8 cellular contexts compared by ENCODE assay signal in genomic region chr14:59187802-59188460, GRCh38. TPM values are rescaled to one million over a fixed set of nuclear protein-coding genes. Genes with fewer than 3 reads are reported as not detected.
DNase-seq lines count a peak whose midpoint lies in the region; ATAC-seq, FAIRE-seq and TF ChIP-seq lines count a peak whose summit lies in the region.

No MANE protein-coding gene starts in this region.

- H3K27ac Mint-ChIP-seq in activated T-cell treated with anti-CD3 and anti-CD28 coated beads, Interleukin-2, amount 50 U/mL, for 24 hours: peak overlapping the region; percentile 87

- intact Hi-C loops in A673 (cut with micrococcal nuclease; ENCODE audit: unreplicated experiment): no loop called here
- intact Hi-C loops in ovary (cut with DNase I): loop anchor here in 2 of 4 donors (2.0 to 10.0 kb wide), 2 partner anchors 59 to 147 kb away; no protein-coding TSS in a partner anchor

- TF ChIP-seq EP300 in ovary (IDR thresholded peaks at IDR 0.05): no peak

- H3K4me3 Mint-ChIP-seq in activated T-cell treated with anti-CD3 and anti-CD28 coated beads, Interleukin-2, amount 50 U/mL, for 24 hours: peak overlapping the region; percentile 90

- H3K4me1 ChIP-seq in A673 (ENCODE audit: insufficient read depth, low read length, poor library complexity, severe bottlenecking) (no peaks in the 10 kb centered on the region), ovary (ENCODE audit: insufficient read depth) (peaks cover 8% of the 10 kb centered on the region)

- H3K36me3 Mint-ChIP-seq in activated T-cell treated with anti-CD3 and anti-CD28 coated beads, Interleukin-2, amount 50 U/mL, for 24 hours (ENCODE audit: low read depth): peaks cover 6% of the 10 kb centered on the region

- TF ChIP-seq CTCF in A673 (conservative IDR thresholded peaks at IDR 0.05; ENCODE audit: low read depth, low read length) (no peak), foreskin fibroblast (IDR thresholded peaks at IDR 0.05; ENCODE audit: low read depth, low read length) (no peak), ovary (IDR thresholded peaks at IDR 0.05) (no peak)

- H3K4me3 ChIP-seq in A673 (ENCODE audit: low read depth, low read length, poor library complexity, severe bottlenecking): peak overlapping the region; percentile 87
- peak overlapping the region; percentile 87 to 89 for H3K4me3 ChIP-seq in foreskin fibroblast (ENCODE audit: low read depth in 1 of 2, low read length in 2 of 2)
- peak overlapping the region; percentile 69 for H3K4me3 ChIP-seq in ovary

- H3K9me3 Mint-ChIP-seq in activated T-cell treated with anti-CD3 and anti-CD28 coated beads, Interleukin-2, amount 50 U/mL, for 24 hours: no peaks in the 10 kb centered on the region

- no peak for FAIRE-seq in urothelium cell line (lab: Jason Lieb, UNC)

- no peaks in the 10 kb centered on the region for H3K9me3 ChIP-seq in A673 (ENCODE audit: low read depth, low read length, poor library complexity, severe bottlenecking)
- no peaks in the 10 kb centered on the region for H3K9me3 ChIP-seq in ovary

- peaks cover 12% of the 10 kb centered on the region for H3K27me3 Mint-ChIP-seq in activated T-cell treated with anti-CD3 and anti-CD28 coated beads, Interleukin-2, amount 50 U/mL, for 24 hours

- no TSS peak for BruUV-seq in A673 (replicated peaks; lab: Mats Ljungman, UMichigan)

- POLR2A ChIA-PET in A673 (lab: Charles Lee; ENCODE audit: low non-redundant PET): no interaction called here

- H3K27me3 ChIP-seq in A673 (replicated peaks; ENCODE audit: insufficient read depth, low read depth, low read length, poor library complexity) (peaks cover 25% of the 10 kb centered on the region), ovary (no peaks in the 10 kb centered on the region)

- CTCF ChIA-PET in A673 (lab: Charles Lee): interaction anchor here (0.6 to 1.2 kb wide), 2 partner anchors 122 to 296 kb away, joined by 3 to 13 read pairs; partner anchors contain the start of gene L3HYPDH

- WGBS in ovary, 3 donors: 0 to 1% (median 1%) methylated on average over 43 of the region's 43 CpGs

- no peaks in the 10 kb centered on the region for H3K36me3 ChIP-seq in A673 (ENCODE audit: insufficient read depth, low read length, poor library complexity, severe bottlenecking)
- H3K36me3 ChIP-seq in ovary: no peaks in the 10 kb centered on the region

- no peak for TF ChIP-seq POLR2A in ovary (IDR thresholded peaks at IDR 0.05)

- ATAC-seq in GM18868 (IDR thresholded peaks at IDR 0.05; ENCODE audit: unreplicated experiment) (peak; percentile 15), HG03135 (IDR thresholded peaks at IDR 0.05; ENCODE audit: unreplicated experiment) (peak; percentile 12)

- DNase-seq in A673 (ENCODE audit: low spot score) (peak; percentile 43), NCI-H526 treated with DMSO at 0.1 percent for 48 hours (lab: John Stamatoyannopoulos, UW) (peak; percentile 87), foreskin fibroblast (no peak), ovary (peak in 2 of 5 donors; percentile 37 to 41), urothelium cell line (ENCODE audit: low spot score) (peak; percentile 34)
- DNase-seq in activated T-cell treated with anti-CD3 and anti-CD28 coated beads, Interleukin-2, amount 50 U/mL, for 24 hours: no peak

- H3K27ac ChIP-seq in A673 (ENCODE audit: low read depth, low read length, poor library complexity, severe bottlenecking): peak overlapping the region; percentile 14
- peak overlapping the region; percentile 58 to 83 for H3K27ac ChIP-seq in ovary

- peaks cover 21% of the 10 kb centered on the region for H3K4me1 Mint-ChIP-seq in activated T-cell treated with anti-CD3 and anti-CD28 coated beads, Interleukin-2, amount 50 U/mL, for 24 hours (ENCODE audit: low read depth)

RNA-seq across cellular contexts. Expression of gene DAAM1, which starts 0.5 kb away (rescaled TPM):
- total RNA-seq in A673 (2021): 10.8 and 11.5 TPM in 2 replicates
- 10 to 100 TPM; 22.7 to 83.3 (median 36.4) TPM for total RNA-seq in ovary
- polyA plus RNA-seq in ovary: 10 to 100 TPM; 19.0 to 35.3 TPM

Comparison
In these comparisons a context has a peak if more than half of its experiments do, and no peak if none do; other contexts are left out.
1. DNase-seq: peak in A673 (single experiment), NCI-H526 treated with DMSO at 0.1 percent for 48 hours (single experiment) and urothelium cell line (single experiment); none in activated T-cell treated with anti-CD3 and anti-CD28 coated beads, Interleukin-2, amount 50 U/mL, for 24 hours (single experiment) and foreskin fibroblast (0 of 2).
2. Peak in every context shown above with its lines, with median percentiles within 50 percentile points of each other: H3K4me3 ChIP-seq.